Comparison of ENCODE assay signal across 12 cellular contexts in the genomic region with DNA sequence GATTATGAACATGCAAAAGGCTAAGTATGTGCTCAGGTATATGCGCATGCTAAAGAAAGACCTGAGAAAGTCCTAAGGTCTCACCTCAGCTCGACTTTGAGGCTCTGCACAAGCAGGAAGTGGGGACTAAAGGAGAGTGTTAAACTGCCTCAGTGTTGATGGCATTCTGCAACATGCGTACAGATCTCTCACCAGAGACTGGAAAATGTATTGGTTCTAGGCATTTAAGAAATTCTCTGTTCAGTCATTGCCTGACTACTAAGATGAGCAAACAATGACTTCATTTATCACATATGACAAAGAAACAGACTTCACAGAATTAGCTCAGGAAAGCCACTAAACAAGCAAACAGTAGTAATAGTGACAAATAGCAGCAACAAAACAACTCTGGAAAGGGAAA.
DNase-seq lines count a peak whose midpoint lies in the region; ATAC-seq, FAIRE-seq and TF ChIP-seq lines count a peak whose summit lies in the region.
"Had no signal": no experiment of that assay in that cellular context is flagged by ENCODE, and none has a peak within 500 bp of the region (broad histone marks: within the 10 kb centered on the region; RNA-seq: fewer than 3 reads in every experiment).

No MANE protein-coding gene starts in this region.

- no peak for TF ChIP-seq POLR2A in GM12891 (IDR thresholded peaks at IDR 0.05; ENCODE audit: low read depth, low read length)

- FAIRE-seq in GM12891 (lab: Jason Lieb, UNC) = no peak
- FAIRE-seq: A549, H1 had no signal

- ATAC-seq in GM18868 (IDR thresholded peaks at IDR 0.05; ENCODE audit: unreplicated experiment) (peak; percentile 54), HG02885 (IDR thresholded peaks at IDR 0.05; ENCODE audit: poor library complexity, unreplicated experiment) (peak; percentile 60), GM21737 (IDR thresholded peaks at IDR 0.05; ENCODE audit: unreplicated experiment) (no peak), GM21619 (IDR thresholded peaks at IDR 0.05; ENCODE audit: unreplicated experiment) (no peak)
- ATAC-seq: A549 had no signal

- DNase-seq in GM12891 (ENCODE audit: insufficient read length, low spot score) (no peak), DMS79 treated with DMSO at 0.1 percent for 48 hours (lab: John Stamatoyannopoulos, UW) (no peak)
- DNase-seq: BE2C; CD4-positive, alpha-beta memory T cell; DMS153; KG1 had no signal

TF ChIP-seq in GM12891, 5 proteins besides CTCF, POLR2A, EP300 and RAD21:
- TF ChIP-seq TAF1 (IDR thresholded peaks at IDR 0.05; ENCODE audit: low read depth, low read length) (no peak), PAX5 (IDR thresholded peaks at IDR 0.05; ENCODE audit: insufficient read depth, low read length, severe bottlenecking) (no peak), POU2F2 (IDR thresholded peaks at IDR 0.05; ENCODE audit: low read depth, low read length) (no peak), SPI1 (IDR thresholded peaks at IDR 0.05; ENCODE audit: low read depth, low read length) (0 out of 2 replicates have a peak, but pooled peaks have one; percentile 6), POLR2AphosphoS5 (IDR thresholded peaks at IDR 0.05; ENCODE audit: low read depth, low read length) (no peak)

Comparison
In these comparisons a context has a peak if more than half of its experiments do, and no peak if none do; other contexts are left out.
1. ATAC-seq: peak in GM18868 (single experiment) and HG02885 (single experiment); none in GM21737 (single experiment) and GM21619 (single experiment).